8 cellular contexts compared by ENCODE assay signal in genomic region chr3:25782938-25783660, GRCh38. TPM values are rescaled to one million over a fixed set of nuclear protein-coding genes. Genes with fewer than 3 reads are reported as not detected.
DNase-seq lines count a peak whose midpoint lies in the region; ATAC-seq and TF ChIP-seq lines count a peak whose summit lies in the region.

Gene NGLY1, minus strand, starts transcription at chr3:25783443. Its CDS starts 53 bp downstream, at chr3:25783390.

- CTCF ChIA-PET in AG04450 (lab: Charles Lee) = interaction anchor here (0.6 to 1.5 kb wide), 10 partner anchors 11 to 189 kb away, joined by 3 to 8 read pairs (median 3); no protein-coding TSS in a partner anchor

- intact Hi-C loops in colonic mucosa (cut with DNase I) = loop anchor here (5.0 kb wide), 1 partner anchor 121 kb away; the partner anchor contains the start of gene TOP2B

- H3K9me3 ChIP-seq in AG04450 (ENCODE audit: control insufficient read depth, insufficient read depth, low read length) (peaks cover 3% of the 10 kb centered on the region; the same call in 1 of the 2 replicates), colonic mucosa (no peaks in the 10 kb centered on the region)

- H3K4me3 ChIP-seq in AG04450 (ENCODE audit: low read depth, low read length) (peak within 1 kb of the TSS; percentile 84), colonic mucosa (peak within 1 kb of the TSS; percentile 81)

- ATAC-seq in GM18873 (IDR thresholded peaks at IDR 0.05; ENCODE audit: low FRiP score, unreplicated experiment) (peak; percentile 60), HG03108 (IDR thresholded peaks at IDR 0.05; ENCODE audit: unreplicated experiment) (peak; percentile 74)

- POLR2A ChIA-PET in AG04450 (lab: Yijun Ruan, JAX) = interaction anchor here (0.8 to 1.7 kb wide), 5 partner anchors 37 to 122 kb away, joined by 3 to 11 read pairs (median 7); no protein-coding TSS in a partner anchor

- H3K36me3 ChIP-seq in colonic mucosa = no peaks in the 10 kb centered on the region

- TF ChIP-seq CTCF in AG04450 (IDR thresholded peaks at IDR 0.05; ENCODE audit: low read depth, low read length) = no peak
- TF ChIP-seq CTCF in colonic mucosa (IDR thresholded peaks at IDR 0.05) = no peak

- H3K27ac ChIP-seq in AG04450 (ENCODE audit: low read depth, low read length) (peak within 1 kb of the TSS; percentile 55), colonic mucosa (peak within 1 kb of the TSS; percentile 84)

- H3K4me1 ChIP-seq in colonic mucosa = peaks cover 5% of the 10 kb centered on the region

- peak within 1 kb of the TSS; percentile 83 to 85 for H3K9ac ChIP-seq in colonic mucosa (ENCODE audit: low read depth in 2 of 2, low read length in 2 of 2)

- H3K27me3 ChIP-seq in AG04450 (ENCODE audit: control insufficient read depth, insufficient read depth, low read length) (no peaks in the 10 kb centered on the region), colonic mucosa (no peaks in the 10 kb centered on the region)

- DNase-seq in AG04450 (ENCODE audit: low read depth, low spot score) (peak; percentile 36), NCI-H510A (lab: John Stamatoyannopoulos, UW) (peak; percentile 37), colonic mucosa (peak; percentile 88), left kidney (ENCODE audit: low read depth, low spot score) (peak; percentile 95)
- DNase-seq in activated CD4-positive, alpha-beta T cell treated with anti-CD3 and anti-CD28 coated beads for 48 hours = peak; percentile 88
- DNase-seq in stimulated activated CD4-positive, alpha-beta T cell treated with anti-CD3 and anti-CD28 coated beads, Interleukin-1b, Interleukin-23, amount 100 ng/mL, for 48 hours = peak; percentile 83

RNA-seq across cellular contexts. Expression of gene NGLY1, which starts in this region (rescaled TPM):
- 13.9 and 16.3 TPM in 2 replicates for polyA plus RNA-seq in AG04450 (2011; rRNA removed)
- 14.6 and 15.0 TPM in 2 replicates for polyA minus RNA-seq in AG04450 (2011; rRNA and poly(A)+ RNA removed)
- 10 to 100 TPM; 50.3 to 50.5 TPM for total RNA-seq in colonic mucosa

Comparison
In these comparisons a context has a peak if more than half of its experiments do, and no peak if none do; other contexts are left out.
1. Peak in every context shown above with its lines: DNase-seq, ATAC-seq, H3K4me3 ChIP-seq and H3K27ac ChIP-seq.
2. DNase-seq: peak in every context shown above with its lines; median percentile 95 in left kidney; 88 in activated CD4-positive, alpha-beta T cell treated with anti-CD3 and anti-CD28 coated beads for 48 hours; 88 in colonic mucosa; 83 in stimulated activated CD4-positive, alpha-beta T cell treated with anti-CD3 and anti-CD28 coated beads, Interleukin-1b, Interleukin-23, amount 100 ng/mL, for 48 hours; 37 in NCI-H510A; 36 in AG04450.